18 cellular contexts compared by ENCODE assay signal in genomic region chr11:15645201-15645600, GRCh38.
"Had no signal": no experiment of that assay in that cellular context is flagged by ENCODE, and none has a peak within 500 bp of the region (broad histone marks: within the 10 kb centered on the region; RNA-seq: fewer than 3 reads in every experiment).

No MANE protein-coding gene starts in this region.

- H3K36me3 ChIP-seq: pancreas, right lobe of liver, stomach, thoracic aorta had no signal

- H3K4me2 ChIP-seq: hepatocyte had no signal

- FAIRE-seq: colon, pancreas, urothelium cell line had no signal

- H3K27ac ChIP-seq: hepatocyte, pancreas, psoas muscle, right lobe of liver, stomach, thoracic aorta had no signal

- H3K79me2 ChIP-seq: hepatocyte had no signal

- H2AFZ ChIP-seq: hepatocyte had no signal

- DNase-seq: cerebellar nuclear complex; dermis blood vessel endothelial cell; erythroblast; foreskin melanocyte; head of caudate nucleus; naive thymus-derived CD8-positive, alpha-beta T cell; pancreas; psoas muscle; retina; right lobe of liver; stimulated activated CD4-positive, alpha-beta T cell treated with anti-CD3 and anti-CD28 coated beads, Interleukin-12 subunit alpha, Interleukin-12 subunit beta, amount 100 ng/mL, for 4 hours; stimulated activated naive CD4-positive, alpha-beta T cell; stomach; substantia nigra had no signal

- H3K4me3 ChIP-seq: hepatocyte, pancreas, psoas muscle, right lobe of liver, stomach, thoracic aorta had no signal

- H3K27me3 ChIP-seq: hepatocyte, pancreas, right lobe of liver, stomach had no signal

- ATAC-seq: naive thymus-derived CD8-positive, alpha-beta T cell; pancreas; psoas muscle; right lobe of liver had no signal

- H3K4me1 ChIP-seq: pancreas had no signal

- H3K9me3 ChIP-seq: pancreas, psoas muscle, right lobe of liver, stomach, thoracic aorta had no signal
